Comparison of ENCODE assay signal across 7 cellular contexts in the genomic region with DNA sequence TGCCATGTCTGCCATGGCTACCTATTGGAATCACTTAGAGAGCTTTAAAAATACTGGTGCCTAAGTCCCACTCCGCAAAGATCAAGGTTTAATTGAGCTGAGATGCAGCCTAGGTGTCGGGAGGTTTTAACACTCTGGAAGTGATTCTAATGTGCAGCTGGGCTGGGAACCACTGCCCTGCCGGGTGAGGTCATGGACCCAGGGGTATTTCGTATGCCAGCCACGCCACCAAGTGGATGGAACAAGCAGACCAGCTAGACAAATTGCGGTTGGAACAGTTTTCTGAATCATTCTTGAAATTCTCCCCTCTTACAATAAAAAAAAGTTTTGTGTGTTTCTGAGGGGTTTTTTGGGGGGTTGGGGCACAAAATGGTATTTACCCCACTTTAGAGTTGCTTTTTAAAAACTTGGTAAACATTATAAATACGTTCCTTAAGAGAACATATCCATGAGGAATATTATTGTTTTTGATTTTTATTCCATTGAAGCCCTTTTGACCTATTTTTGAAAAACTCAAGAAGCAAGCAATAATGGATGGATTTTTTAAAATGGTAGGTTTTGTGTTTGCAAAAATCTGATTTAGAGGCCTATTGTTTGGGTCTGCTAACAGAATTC.
A peak's percentile ranks its signal among the peaks of the same experiment; 100 is the strongest.
DNase-seq lines count a peak whose midpoint lies in the region; ATAC-seq and TF ChIP-seq lines count a peak whose summit lies in the region.

No MANE protein-coding gene starts in this region.

- peak; percentile 68 for ATAC-seq in GM21737 (IDR thresholded peaks at IDR 0.05; ENCODE audit: unreplicated experiment)

- H3K4me3 ChIP-seq in KMS-11 (IDR thresholded peaks at IDR 0.05; ENCODE audit: insufficient read depth, low read depth, low read length), result no peak overlapping the region

- no peaks in the 10 kb centered on the region for H3K79me2 ChIP-seq in KMS-11 (ENCODE audit: insufficient read depth, low read depth)

- H2AFZ ChIP-seq in KMS-11 (ENCODE audit: low read depth), result peak overlapping the region; percentile 42

- H4K20me1 ChIP-seq in KMS-11 (ENCODE audit: insufficient read depth), result no peaks in the 10 kb centered on the region

- no peak overlapping the region for H3K27ac ChIP-seq in KMS-11

- H3K4me2 ChIP-seq in KMS-11, result peak overlapping the region; percentile 45

- peak; percentile 87 for TF ChIP-seq CTCF in KMS-11 (conservative IDR thresholded peaks at IDR 0.05; ENCODE audit: low read depth, low read length)

- peaks cover 45% of the 10 kb centered on the region for H3K4me1 ChIP-seq in KMS-11 (ENCODE audit: low read depth, poor library complexity, severe bottlenecking)

- no peaks in the 10 kb centered on the region for H3K27me3 ChIP-seq in KMS-11 (ENCODE audit: insufficient read depth, low read depth)

- no peak overlapping the region for H3K9ac ChIP-seq in KMS-11

- DNase-seq in GM04504 (ENCODE audit: low read depth) (peak; percentile 32), SHP77 (lab: John Stamatoyannopoulos, UW) (peak; percentile 49 to 74), amniotic epithelial cell (ENCODE audit: low read depth) (peak; percentile 68), hepatic stellate cell (ENCODE audit: low spot score) (peak; percentile 58)
- DNase-seq in stimulated activated CD4-positive, alpha-beta T cell treated with anti-CD3 and anti-CD28 coated beads, Interleukin-12 subunit alpha, Interleukin-12 subunit beta, amount 100 ng/mL, for 24 hours (ENCODE audit: low read depth in 2 of 2), result peak; percentile 15 to 55

- no peaks in the 10 kb centered on the region for H3K36me3 ChIP-seq in KMS-11 (ENCODE audit: insufficient read depth)
